21 cellular contexts compared by ENCODE assay signal in genomic region chr2:241796610-241797138, GRCh38. TPM values are rescaled to one million over a fixed set of nuclear protein-coding genes. Genes with fewer than 3 reads are reported as not detected.
DNase-seq lines count a peak whose midpoint lies in the region; ATAC-seq, FAIRE-seq and TF ChIP-seq lines count a peak whose summit lies in the region.
"Had no signal": no experiment of that assay in that cellular context is flagged by ENCODE, and none has a peak within 500 bp of the region (broad histone marks: within the 10 kb centered on the region; RNA-seq: fewer than 3 reads in every experiment).

No MANE protein-coding gene starts in this region.

- H3K4me3 ChIP-seq in kidney (ENCODE audit: low read length in 2 of 2), result no peak overlapping the region
- H3K4me3 ChIP-seq: thyroid gland had no signal

- TF ChIP-seq CTCF in kidney (IDR thresholded peaks at IDR 0.05; ENCODE audit: borderline replicate concordance, extremely low read depth, insufficient read depth), result no peak

- no peak overlapping the region for H3K9ac ChIP-seq in kidney (ENCODE audit: low read length in 2 of 2)

- H3K9me3 Mint-ChIP-seq in activated CD4-positive, alpha-beta T cell treated with anti-CD3 and anti-CD28 coated beads, Interleukin-2, amount 10 ng/mL, durations not matched to agents 24 days and 14 days, result peaks cover 9% of the 10 kb centered on the region
- H3K9me3 Mint-ChIP-seq in activated CD4-positive, alpha-beta T cell treated with anti-CD3 and anti-CD28 coated beads, Interleukin-2, amount 10 ng/mL, durations not matched to agents 7 days and 5 days, result no peaks in the 10 kb centered on the region
- no peaks in the 10 kb centered on the region for H3K9me3 Mint-ChIP-seq in stimulated activated naive CD8-positive, alpha-beta T cell treated with anti-CD3 and anti-CD28 coated beads, Interleukin-15, amount 100 ng/mL, for 72 hours
- H3K9me3 Mint-ChIP-seq: stimulated activated effector memory CD8-positive, alpha-beta T cell treated with anti-CD3 and anti-CD28 coated beads, Interleukin-12 subunit alpha, Interleukin-12 subunit beta, amount 100 ng/mL, for 72 hours had no signal

- H3K36me3 ChIP-seq in kidney (ENCODE audit: control insufficient read depth in 1 of 2, insufficient read depth in 2 of 2, low read length in 2 of 2), result no peaks in the 10 kb centered on the region
- H3K36me3 ChIP-seq: neutrophil, thyroid gland had no signal

- no peak for FAIRE-seq in kidney (lab: Jason Lieb, UNC)
- FAIRE-seq: A204.1 had no signal

- no peaks in the 10 kb centered on the region for H3K4me1 Mint-ChIP-seq in activated CD4-positive, alpha-beta T cell treated with anti-CD3 and anti-CD28 coated beads, Interleukin-2, amount 10 ng/mL, durations not matched to agents 24 days and 14 days
- no peaks in the 10 kb centered on the region for H3K4me1 Mint-ChIP-seq in activated CD4-positive, alpha-beta T cell treated with anti-CD3 and anti-CD28 coated beads, Interleukin-2, amount 10 ng/mL, durations not matched to agents 7 days and 5 days
- no peaks in the 10 kb centered on the region for H3K4me1 Mint-ChIP-seq in stimulated activated naive CD8-positive, alpha-beta T cell treated with anti-CD3 and anti-CD28 coated beads, Interleukin-15, amount 100 ng/mL, for 72 hours
- H3K4me1 Mint-ChIP-seq: stimulated activated effector memory CD8-positive, alpha-beta T cell treated with anti-CD3 and anti-CD28 coated beads, Interleukin-12 subunit alpha, Interleukin-12 subunit beta, amount 100 ng/mL, for 72 hours had no signal

- H3K4me3 Mint-ChIP-seq in activated CD4-positive, alpha-beta T cell treated with anti-CD3 and anti-CD28 coated beads, Interleukin-2, amount 10 ng/mL, durations not matched to agents 24 days and 14 days, result no peak overlapping the region
- H3K4me3 Mint-ChIP-seq in activated CD4-positive, alpha-beta T cell treated with anti-CD3 and anti-CD28 coated beads, Interleukin-2, amount 10 ng/mL, durations not matched to agents 7 days and 5 days, result no peak overlapping the region
- H3K4me3 Mint-ChIP-seq in stimulated activated naive CD8-positive, alpha-beta T cell treated with anti-CD3 and anti-CD28 coated beads, Interleukin-15, amount 100 ng/mL, for 72 hours, result no peak overlapping the region
- H3K4me3 Mint-ChIP-seq: stimulated activated effector memory CD8-positive, alpha-beta T cell treated with anti-CD3 and anti-CD28 coated beads, Interleukin-12 subunit alpha, Interleukin-12 subunit beta, amount 100 ng/mL, for 72 hours had no signal

- peak; percentile 25 for ATAC-seq in stimulated activated naive CD8-positive, alpha-beta T cell treated with anti-CD3 and anti-CD28 coated beads, Interleukin-15, amount 100 ng/mL, for 72 hours
- no peak for ATAC-seq in GM18505 (IDR thresholded peaks at IDR 0.05; ENCODE audit: unreplicated experiment)
- ATAC-seq: esophagus mucosa; HCT116; left lobe of liver; stimulated activated effector memory CD8-positive, alpha-beta T cell treated with anti-CD3 and anti-CD28 coated beads, Interleukin-12 subunit alpha, Interleukin-12 subunit beta, amount 100 ng/mL, for 72 hours had no signal

- H3K27me3 Mint-ChIP-seq in activated CD4-positive, alpha-beta T cell treated with anti-CD3 and anti-CD28 coated beads, Interleukin-2, amount 10 ng/mL, durations not matched to agents 24 days and 14 days, result no peaks in the 10 kb centered on the region
- no peaks in the 10 kb centered on the region for H3K27me3 Mint-ChIP-seq in activated CD4-positive, alpha-beta T cell treated with anti-CD3 and anti-CD28 coated beads, Interleukin-2, amount 10 ng/mL, durations not matched to agents 7 days and 5 days
- peaks cover 10% of the 10 kb centered on the region for H3K27me3 Mint-ChIP-seq in stimulated activated naive CD8-positive, alpha-beta T cell treated with anti-CD3 and anti-CD28 coated beads, Interleukin-15, amount 100 ng/mL, for 72 hours

- intact Hi-C loops in activated CD4-positive, alpha-beta T cell treated with anti-CD3 and anti-CD28 coated beads, Interleukin-2, amount 10 ng/mL, durations not matched to agents 24 days and 14 days (cut with micrococcal nuclease), result no loop called here
- intact Hi-C loops in kidney (cut with DNase I), result no loop called here

- H3K4me1 ChIP-seq in kidney (ENCODE audit: control insufficient read depth in 1 of 2, insufficient read depth in 1 of 2, low read depth in 1 of 2, low read length in 2 of 2), result no peaks in the 10 kb centered on the region
- H3K4me1 ChIP-seq: thyroid gland had no signal

- POLR2A ChIA-PET in activated CD4-positive, alpha-beta T cell treated with anti-CD3 and anti-CD28 coated beads, Interleukin-2, amount 10 ng/mL, durations not matched to agents 7 days and 5 days (lab: Charles Lee), result no interaction called here

- no peak overlapping the region for H3K27ac ChIP-seq in kidney (ENCODE audit: low read depth in 2 of 2, low read length in 2 of 2)
- H3K27ac ChIP-seq: neutrophil, thyroid gland had no signal

- H3K36me3 Mint-ChIP-seq in activated CD4-positive, alpha-beta T cell treated with anti-CD3 and anti-CD28 coated beads, Interleukin-2, amount 10 ng/mL, durations not matched to agents 24 days and 14 days (ENCODE audit: low read depth), result no peaks in the 10 kb centered on the region
- H3K36me3 Mint-ChIP-seq in activated CD4-positive, alpha-beta T cell treated with anti-CD3 and anti-CD28 coated beads, Interleukin-2, amount 10 ng/mL, durations not matched to agents 7 days and 5 days (ENCODE audit: low read depth), result no peaks in the 10 kb centered on the region

- no peak overlapping the region for H3K27ac Mint-ChIP-seq in activated CD4-positive, alpha-beta T cell treated with anti-CD3 and anti-CD28 coated beads, Interleukin-2, amount 10 ng/mL, durations not matched to agents 24 days and 14 days
- no peak overlapping the region for H3K27ac Mint-ChIP-seq in activated CD4-positive, alpha-beta T cell treated with anti-CD3 and anti-CD28 coated beads, Interleukin-2, amount 10 ng/mL, durations not matched to agents 7 days and 5 days
- no peak overlapping the region for H3K27ac Mint-ChIP-seq in stimulated activated naive CD8-positive, alpha-beta T cell treated with anti-CD3 and anti-CD28 coated beads, Interleukin-15, amount 100 ng/mL, for 72 hours
- H3K27ac Mint-ChIP-seq: stimulated activated effector memory CD8-positive, alpha-beta T cell treated with anti-CD3 and anti-CD28 coated beads, Interleukin-12 subunit alpha, Interleukin-12 subunit beta, amount 100 ng/mL, for 72 hours had no signal

- CTCF ChIA-PET in activated CD4-positive, alpha-beta T cell treated with anti-CD3 and anti-CD28 coated beads, Interleukin-2, amount 10 ng/mL, durations not matched to agents 7 days and 5 days (lab: Charles Lee), result no interaction called here

- no peaks in the 10 kb centered on the region for H3K9me3 ChIP-seq in kidney (ENCODE audit: control insufficient read depth in 1 of 2, low read length in 2 of 2)
- H3K9me3 ChIP-seq: neutrophil, thyroid gland had no signal

- peak; percentile 48 for DNase-seq in activated CD4-positive, alpha-beta T cell treated with anti-CD3 and anti-CD28 coated beads, Interleukin-2, amount 10 ng/mL, durations not matched to agents 24 days and 14 days
- DNase-seq in activated CD4-positive, alpha-beta T cell treated with anti-CD3 and anti-CD28 coated beads, Interleukin-2, amount 10 ng/mL, durations not matched to agents 7 days and 5 days, result no peak
- DNase-seq in HuH-7 (ENCODE audit: low spot score) (peak; percentile 1), kidney (peak; percentile 71), DMS153 treated with DMSO at 0.1 percent for 48 hours (lab: John Stamatoyannopoulos, UW; ENCODE audit: unreplicated experiment) (no peak), AML-193 (lab: John Stamatoyannopoulos, UW) (no peak)
- no peak for DNase-seq in stimulated activated naive CD8-positive, alpha-beta T cell treated with anti-CD3 and anti-CD28 coated beads, Interleukin-15, amount 100 ng/mL, for 72 hours
- DNase-seq: activated gamma-delta T cell; DMS53; NCI-H1417 treated with DMSO at 0.1 percent for 48 hours; NCI-H526 treated with DMSO at 0.1 percent for 48 hours; stimulated activated CD4-positive, alpha-beta T cell treated with anti-CD3 and anti-CD28 coated beads, Interleukin-15, amount 100 ng/mL, for 24 hours; thyroid gland had no signal

- TF ChIP-seq POLR2A in GM18505 (IDR thresholded peaks at IDR 0.05; ENCODE audit: borderline replicate concordance, extremely low read depth, insufficient read depth, insufficient read length), result no peak

RNA-seq across cellular contexts. Expression of gene NEU4, which starts 12.3 kb away (rescaled TPM):
- 1.0 and 1.2 TPM in 2 replicates for total RNA-seq in activated CD4-positive, alpha-beta T cell treated with anti-CD3 and anti-CD28 coated beads, Interleukin-2, amount 10 ng/mL, durations not matched to agents 24 days and 14 days
- total RNA-seq in activated CD4-positive, alpha-beta T cell treated with anti-CD3 and anti-CD28 coated beads, Interleukin-2, amount 10 ng/mL, durations not matched to agents 7 days and 5 days, result under 1 TPM in 1 of 2 experiments, not detected in 1; 0.37 TPM
- 0.76 TPM for total RNA-seq in kidney
- polyA plus RNA-seq in kidney (ENCODE audit: insufficient read depth, low read depth, low replicate concordance), result 2.8 TPM
- total RNA-seq: esophagus mucosa, M059J had no signal

RNA-seq across cellular contexts. Expression of gene GAL3ST2, which starts 20.1 kb away (rescaled TPM):
- 0.52 and 1.2 TPM in 2 replicates for total RNA-seq in activated CD4-positive, alpha-beta T cell treated with anti-CD3 and anti-CD28 coated beads, Interleukin-2, amount 10 ng/mL, durations not matched to agents 24 days and 14 days
- total RNA-seq in activated CD4-positive, alpha-beta T cell treated with anti-CD3 and anti-CD28 coated beads, Interleukin-2, amount 10 ng/mL, durations not matched to agents 7 days and 5 days, result not detected
- 0.19 TPM for total RNA-seq in kidney
- 0.39 TPM for polyA plus RNA-seq in kidney (ENCODE audit: insufficient read depth, low read depth, low replicate concordance)
- total RNA-seq: esophagus mucosa, M059J, thyroid gland had no signal

Comparison
In these comparisons a context has a peak if more than half of its experiments do, and no peak if none do; other contexts are left out.
1. DNase-seq: peak in activated CD4-positive, alpha-beta T cell treated with anti-CD3 and anti-CD28 coated beads, Interleukin-2, amount 10 ng/mL, durations not matched to agents 24 days and 14 days (single experiment), HuH-7 (single experiment) and kidney (single experiment); none in activated CD4-positive, alpha-beta T cell treated with anti-CD3 and anti-CD28 coated beads, Interleukin-2, amount 10 ng/mL, durations not matched to agents 7 days and 5 days (single experiment), stimulated activated naive CD8-positive, alpha-beta T cell treated with anti-CD3 and anti-CD28 coated beads, Interleukin-15, amount 100 ng/mL, for 72 hours (0 of 2), DMS153 treated with DMSO at 0.1 percent for 48 hours (single experiment) and AML-193 (0 of 2).